In genomic region chr18:76568726-76569125, GRCh38 we compare ENCODE assay signal across 1 cellular context.
TF ChIP-seq lines count a peak whose summit lies in the region.

No MANE protein-coding gene starts in this region.

TF ChIP-seq in GM23338, 12 proteins besides CTCF, POLR2A, EP300 and RAD21 (continued from another document):
- TF ChIP-seq REST (IDR thresholded peaks at IDR 0.05; ENCODE audit: unreplicated experiment) (no peak), ZNF462 (CRISPR knock-in tag; IDR thresholded peaks at IDR 0.05) (no peak), STAT1 (IDR thresholded peaks at IDR 0.05; ENCODE audit: unreplicated experiment) (no peak), ETS1 (IDR thresholded peaks at IDR 0.05) (no peak), EZH2 (IDR thresholded peaks at IDR 0.05; ENCODE audit: low read depth, unreplicated experiment) (no peak), JUNB (IDR thresholded peaks at IDR 0.05; ENCODE audit: unreplicated experiment) (no peak), ZNF114 (CRISPR knock-in tag; IDR thresholded peaks at IDR 0.05) (no peak), POLR2AphosphoS5 (IDR thresholded peaks at IDR 0.05; ENCODE audit: low read depth) (no peak)
